Comparison of ENCODE assay signal across 18 cellular contexts in the genomic region with DNA sequence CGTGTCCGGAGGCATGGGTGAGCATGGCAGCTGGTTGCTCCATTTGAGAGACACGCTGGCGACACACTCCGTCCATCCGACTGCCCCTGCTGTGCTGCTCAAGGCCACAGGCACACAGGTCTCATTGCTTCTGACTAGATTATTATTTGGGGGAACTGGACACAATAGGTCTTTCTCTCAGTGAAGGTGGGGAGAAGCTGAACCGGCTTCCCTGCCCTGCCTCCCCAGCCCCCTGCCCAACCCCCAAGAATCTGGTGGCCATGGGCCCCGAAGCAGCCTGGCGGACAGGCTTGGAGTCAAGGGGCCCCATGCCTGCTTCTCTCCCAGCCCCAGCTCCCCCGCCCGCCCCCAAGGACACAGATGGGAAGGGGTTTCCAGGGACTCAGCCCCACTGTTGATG. TPM values are rescaled to one million over a fixed set of nuclear protein-coding genes. Genes with fewer than 3 reads are reported as not detected.
A peak's percentile ranks its signal among the peaks of the same experiment; 100 is the strongest.
DNase-seq lines count a peak whose midpoint lies in the region; ATAC-seq and TF ChIP-seq lines count a peak whose summit lies in the region.
"Had no signal": no experiment of that assay in that cellular context is flagged by ENCODE, and none has a peak within 500 bp of the region (broad histone marks: within the 10 kb centered on the region; RNA-seq: fewer than 3 reads in every experiment).

No MANE protein-coding gene starts in this region.

- no peak overlapping the region for H3K9ac ChIP-seq in mammary epithelial cell (ENCODE audit: insufficient read depth, low read length)

- no peaks in the 10 kb centered on the region for H3K79me2 ChIP-seq in mammary epithelial cell (ENCODE audit: insufficient read depth, low read length)

- no peak overlapping the region for H3K4me3 Mint-ChIP-seq in MCF 10A (ENCODE audit: unreplicated experiment)
- H3K4me3 Mint-ChIP-seq: CD14-positive monocyte; CD4-positive, alpha-beta memory T cell; GM23338 had no signal

- no peak for TF ChIP-seq POLR2A in breast epithelium (IDR thresholded peaks at IDR 0.05)

- no peaks in the 10 kb centered on the region for H3K4me1 Mint-ChIP-seq in MCF 10A (ENCODE audit: insufficient read depth, unreplicated experiment)
- H3K4me1 Mint-ChIP-seq: GM23338 had no signal

- no peak overlapping the region for H3K27ac ChIP-seq in breast epithelium
- no peak overlapping the region for H3K27ac ChIP-seq in mammary epithelial cell (ENCODE audit: insufficient read depth, low read depth, low read length)
- H3K27ac ChIP-seq in neutrophil: peak overlapping the region; percentile 88
- H3K27ac ChIP-seq: 22Rv1, A549 had no signal

- H3K27me3 ChIP-seq in breast epithelium: no peaks in the 10 kb centered on the region
- no peaks in the 10 kb centered on the region for H3K27me3 ChIP-seq in mammary epithelial cell (ENCODE audit: insufficient read depth, low read length)
- no peaks in the 10 kb centered on the region for H3K27me3 ChIP-seq in neutrophil

- BruUV-seq in MCF 10A (replicated peaks; lab: Mats Ljungman, UMichigan) (TSS peak; percentile 26), mammary epithelial cell (replicated peaks; lab: Mats Ljungman, UMichigan) (TSS peak; percentile 11)

- ATAC-seq in GM21576 (IDR thresholded peaks at IDR 0.05; ENCODE audit: unreplicated experiment): no peak
- no peak for ATAC-seq in HG02678 (IDR thresholded peaks at IDR 0.05; ENCODE audit: unreplicated experiment)
- ATAC-seq: A549, GM23338, HepG2 had no signal

- H3K36me3 ChIP-seq in breast epithelium: peaks cover 17% of the 10 kb centered on the region
- H3K36me3 ChIP-seq in mammary epithelial cell (ENCODE audit: insufficient read depth, low read length): peaks cover 17% of the 10 kb centered on the region
- H3K36me3 ChIP-seq in neutrophil: peaks cover 87% of the 10 kb centered on the region

- H3K36me3 Mint-ChIP-seq in MCF 10A (ENCODE audit: insufficient read depth, unreplicated experiment): peaks cover 73% of the 10 kb centered on the region

- no peaks in the 10 kb centered on the region for H3K9me3 Mint-ChIP-seq in MCF 10A (ENCODE audit: unreplicated experiment)
- H3K9me3 Mint-ChIP-seq: GM23338 had no signal

- no peak overlapping the region for H2AFZ ChIP-seq in mammary epithelial cell (ENCODE audit: low read depth, low read length)
- H2AFZ ChIP-seq: GM23338 had no signal

- WGBS in mammary epithelial cell (ENCODE audit: low coverage, missing lambda C conversion rate): 94% methylated on average over 5 of the region's 11 CpGs

- no peak overlapping the region for H3K4me2 ChIP-seq in mammary epithelial cell (ENCODE audit: insufficient read depth, low read depth, low read length)
- H3K4me2 ChIP-seq: A549, GM23338 had no signal

- no peak overlapping the region for H3K27ac Mint-ChIP-seq in MCF 10A (ENCODE audit: low read depth, unreplicated experiment)
- H3K27ac Mint-ChIP-seq: GM23338 had no signal

- H3K4me3 ChIP-seq in breast epithelium (no peak overlapping the region), mammary epithelial cell (replicated peaks in 1 of 3; ENCODE audit: insufficient read depth in 1 of 3, low read depth in 2 of 3, low read length in 3 of 3) (no peak overlapping the region), neutrophil (ENCODE audit: low read depth in 1 of 2, low read length in 1 of 2) (peak overlapping the region in 1 of 2 experiments; percentile 14)
- H3K4me3 ChIP-seq: A549, GM23338 had no signal

- intact Hi-C loops in MCF 10A (cut with micrococcal nuclease): no loop called here
- intact Hi-C loops in breast epithelium (cut with DNase I; ENCODE audit: low total_unique reads): no loop called here
- intact Hi-C loops in mammary epithelial cell (cut with micrococcal nuclease): loop anchor here (5.0 kb wide), 1 partner anchor 119 kb away; no protein-coding TSS in a partner anchor

- no peaks in the 10 kb centered on the region for H3K27me3 Mint-ChIP-seq in MCF 10A (ENCODE audit: insufficient read depth, unreplicated experiment)
- H3K27me3 Mint-ChIP-seq: CD4-positive, alpha-beta memory T cell had no signal

- H3K9me3 ChIP-seq in breast epithelium (peaks cover 11 to 12% of the 10 kb centered on the region in 2 donors), mammary epithelial cell (replicated peaks; ENCODE audit: insufficient read depth, low read length) (peaks cover 11% of the 10 kb centered on the region), neutrophil (no peaks in the 10 kb centered on the region)

- TF ChIP-seq CTCF in MCF 10A (IDR thresholded peaks at IDR 0.05; ENCODE audit: unreplicated experiment): no peak
- TF ChIP-seq CTCF in breast epithelium (IDR thresholded peaks at IDR 0.05): no peak
- no peak for TF ChIP-seq CTCF in mammary epithelial cell (conservative IDR thresholded peaks at IDR 0.05 in 1 of 2, IDR thresholded peaks at IDR 0.05 in 1 of 2; ENCODE audit: extremely low read depth in 1 of 2, insufficient read depth in 1 of 2, low read depth in 1 of 2, low read length in 2 of 2)
- no peak for TF ChIP-seq CTCF in neutrophil (IDR thresholded peaks at IDR 0.05)

- CTCF ChIA-PET in MCF 10A (lab: Yijun Ruan, JAX): interaction anchor here (0.6 to 0.7 kb wide), 2 partner anchors 147 to 576 kb away, joined by 3 read pairs; no protein-coding TSS in a partner anchor
- CTCF ChIA-PET in mammary epithelial cell (lab: Charles Lee; ENCODE audit: low non-redundant PET): no interaction called here

- DNase-seq in MCF 10A (ENCODE audit: unreplicated experiment) (no peak), breast epithelium (ENCODE audit: low spot score in 2 of 2) (no peak), mammary epithelial cell (no peak), NCI-H748 treated with DMSO at 0.1 percent for 48 hours (lab: John Stamatoyannopoulos, UW) (no peak), NCI-H2081 treated with DMSO at 0.1 percent for 48 hours (lab: John Stamatoyannopoulos, UW) (no peak)
- DNase-seq: AML-193; CD4-positive, alpha-beta memory T cell; DMS 273 treated with DMSO at 0.1 percent for 48 hours; DMS53; HCEC 1CT had no signal

- in situ Hi-C loops in mammary epithelial cell (cut with MboI; ENCODE audit: low sequenced_read_pairs in 2 of 2): no loop called here

- dilution Hi-C loops in mammary epithelial cell (cut with HindIII; ENCODE audit: low sequenced_read_pairs): loop anchor here (5.0 kb wide), 1 partner anchor 39 kb away; no protein-coding TSS in a partner anchor

- no peaks in the 10 kb centered on the region for H4K20me1 ChIP-seq in mammary epithelial cell (ENCODE audit: insufficient read depth, low read length)

- POLR2A ChIA-PET in MCF 10A (lab: Yijun Ruan, JAX): no interaction called here

- peaks cover 0 to 3% of the 10 kb centered on the region in 2 donors for H3K4me1 ChIP-seq in breast epithelium
- no peaks in the 10 kb centered on the region for H3K4me1 ChIP-seq in mammary epithelial cell (ENCODE audit: insufficient read depth, low read length)
- peaks cover 50 to 54% of the 10 kb centered on the region in 2 experiments for H3K4me1 ChIP-seq in neutrophil (ENCODE audit: control insufficient read depth in 1 of 2, insufficient read depth in 1 of 2, low read depth in 1 of 2, low read length in 1 of 2)
- H3K4me1 ChIP-seq: A549 had no signal

RNA-seq across cellular contexts. Expression of gene PGPEP1L, which starts 49.5 kb away (rescaled TPM):
- total RNA-seq in MCF 10A (2022) (not detected in 2 replicates), breast epithelium (not detected), mammary epithelial cell (not detected)
- not detected for polyA plus RNA-seq in mammary epithelial cell
- not detected for polyA minus RNA-seq in mammary epithelial cell
- total RNA-seq: CD4-positive, alpha-beta memory T cell; GM23338; HepG2 had no signal
- polyA plus RNA-seq: A549; CD14-positive monocyte; CD4-positive, alpha-beta memory T cell; GM23338; HepG2 had no signal
